8 cellular contexts compared by ENCODE assay signal in the genomic region with DNA sequence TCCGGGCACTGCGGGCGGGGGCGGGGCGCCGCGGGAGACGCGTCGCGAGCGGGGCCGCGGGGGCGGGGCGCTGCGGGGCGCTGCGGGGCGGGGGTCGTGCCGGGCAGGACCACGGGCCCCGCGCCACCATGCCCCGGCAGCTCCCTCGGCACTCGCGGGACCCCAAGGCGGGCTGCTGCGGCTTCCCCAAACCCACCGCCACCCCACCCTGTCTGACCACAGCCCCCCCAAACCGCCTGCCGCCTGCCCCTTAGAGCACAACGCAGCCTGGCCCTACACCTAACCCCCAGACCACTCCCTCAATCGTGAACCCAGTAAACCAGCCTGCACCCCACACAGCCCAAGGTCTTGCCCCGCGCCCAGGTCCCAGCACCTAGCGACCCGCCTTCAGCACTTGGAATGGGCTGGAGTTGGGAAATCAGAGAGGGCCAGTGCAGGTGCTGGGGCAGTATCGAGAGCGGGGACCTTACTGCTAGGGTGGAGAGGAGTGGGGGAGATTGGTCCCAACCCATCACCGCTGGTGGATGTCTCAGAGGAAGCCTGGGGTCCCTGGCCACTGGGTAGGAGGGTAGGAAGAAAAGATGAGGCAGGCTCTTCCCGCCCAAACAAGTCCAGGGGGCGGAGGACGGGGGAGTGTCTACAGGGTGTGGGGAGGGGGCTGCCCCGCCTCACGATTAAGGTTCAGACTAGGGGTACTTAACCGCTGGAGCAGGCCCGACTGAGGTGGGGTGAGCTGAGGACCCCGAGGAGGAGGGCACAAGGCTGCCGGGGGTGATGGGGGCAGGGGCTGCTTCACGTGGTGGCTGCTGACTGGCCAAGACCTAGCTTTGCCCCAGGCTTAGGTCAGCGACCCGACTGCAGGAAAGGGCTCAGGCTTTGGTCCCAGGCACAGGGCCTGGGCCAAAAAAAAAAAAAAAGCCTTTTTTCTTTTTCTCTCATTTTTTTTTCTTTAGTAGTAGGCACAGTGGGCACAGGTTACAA. TPM values are rescaled to one million over a fixed set of nuclear protein-coding genes. Genes with fewer than 3 reads are reported as not detected.
DNase-seq lines count a peak whose midpoint lies in the region; ATAC-seq and TF ChIP-seq lines count a peak whose summit lies in the region.

No MANE protein-coding gene starts in this region.

- in situ Hi-C loops in transverse colon (cut with MboI; ENCODE audit: low pct_ligation_motif_present in 1 of 4, low pct_unique_long_range_greater_than_20kb in 1 of 4, low sequenced_read_pairs in 3 of 4), result no loop called here

- H3K4me2 ChIP-seq in OCI-LY1 (ENCODE audit: low read length), result peak overlapping the region; percentile 90

- H3K4me3 ChIP-seq in OCI-LY1 (ENCODE audit: low read depth, low read length, poor library complexity, severe bottlenecking), result peak overlapping the region; percentile 99
- peak overlapping the region; percentile 60 to 100 (median 76) for H3K4me3 ChIP-seq in transverse colon

- no peak for TF ChIP-seq EP300 in transverse colon (IDR thresholded peaks at IDR 0.05; ENCODE audit: low read depth)

- H2AFZ ChIP-seq in OCI-LY1 (ENCODE audit: low read length), result no peak overlapping the region

- H3K9me3 ChIP-seq in OCI-LY1 (ENCODE audit: low read length) (no peaks in the 10 kb centered on the region), transverse colon (no peaks in the 10 kb centered on the region)

- H3K27me3 ChIP-seq in OCI-LY1 (ENCODE audit: insufficient read depth, low read length) (no peaks in the 10 kb centered on the region), transverse colon (no peaks in the 10 kb centered on the region)

- TF ChIP-seq CTCF in OCI-LY1 (IDR thresholded peaks at IDR 0.05; ENCODE audit: low read length), result no peak
- no peak for TF ChIP-seq CTCF in transverse colon (IDR thresholded peaks at IDR 0.05)

- H3K36me3 ChIP-seq in OCI-LY1 (ENCODE audit: insufficient read depth, low read length) (peaks cover 24% of the 10 kb centered on the region), transverse colon (peaks cover 0 to 3% (median 0%) of the 10 kb centered on the region in 4 donors)

- DNase-seq in NCI-H748 (lab: John Stamatoyannopoulos, UW; ENCODE audit: unreplicated experiment) (peak; percentile 58), NCI-H748 treated with DMSO at 0.1 percent for 48 hours (lab: John Stamatoyannopoulos, UW) (no peak), medulla oblongata (ENCODE audit: extremely low spot score) (peak; percentile 30), transverse colon (peak; percentile 45), NCI-H2107 (lab: John Stamatoyannopoulos, UW) (no peak)

- no peak for ATAC-seq in GM21390 (IDR thresholded peaks at IDR 0.05; ENCODE audit: unreplicated experiment)

- peaks cover 9% of the 10 kb centered on the region; the same call in 1 of the 2 replicates for H3K79me2 ChIP-seq in OCI-LY1 (ENCODE audit: insufficient read depth, low read length)

- no peaks in the 10 kb centered on the region for H4K20me1 ChIP-seq in OCI-LY1 (ENCODE audit: insufficient read depth, low read length)

- WGBS in transverse colon (ENCODE audit: low coverage in 1 of 2), 2 donors, result 46% methylated on average over 18 of the region's 55 CpGs; no CpG with 5 or more reads in 1 of the 2 donors

- intact Hi-C loops in transverse colon (cut with DNase I; ENCODE audit: low total_unique reads), result no loop called here

- no peaks in the 10 kb centered on the region for H3F3A ChIP-seq in OCI-LY1 (ENCODE audit: insufficient read depth, low read length)

- peak overlapping the region; percentile 92 for H3K27ac ChIP-seq in OCI-LY1 (ENCODE audit: low read depth, low read length, poor library complexity, severe bottlenecking)
- peak overlapping the region; percentile 99 for H3K27ac ChIP-seq in cingulate gyrus (ENCODE audit: low read depth, low read length)
- peak overlapping the region; percentile 93 to 100 (median 97) for H3K27ac ChIP-seq in transverse colon

- peak overlapping the region; percentile 99 for H3K9ac ChIP-seq in OCI-LY1 (ENCODE audit: low read length)

- no peak for TF ChIP-seq POLR2A in transverse colon (IDR thresholded peaks at IDR 0.05)

- H3K4me1 ChIP-seq in OCI-LY1 (ENCODE audit: insufficient read depth, low read length, severe bottlenecking) (peaks cover 46% of the 10 kb centered on the region), transverse colon (peaks cover 33 to 53% (median 41%) of the 10 kb centered on the region in 4 donors)

- no peaks in the 10 kb centered on the region for H3K9me2 ChIP-seq in OCI-LY1 (ENCODE audit: low read depth, low read length)

RNA-seq across cellular contexts. Expression of a gene that starts 0.5 kb away (rescaled TPM):
- total RNA-seq in transverse colon, result 10 to 100 TPM; 20.9 to 49.4 (median 30.1) TPM

RNA-seq across cellular contexts. Expression of a gene that starts 11.1 kb away (rescaled TPM):
- total RNA-seq in transverse colon, result 100 to 1,000 TPM in 2 of 4 donors, 10 to 100 TPM in 2; 55.9 to 211 (median 109) TPM

RNA-seq across cellular contexts. Expression of a gene that starts 12.9 kb away (rescaled TPM):
- total RNA-seq in transverse colon, result 10 to 100 TPM in 2 of 4 donors, 1 to 10 TPM in 2; 1.5 to 74.6 (median 18.3) TPM

RNA-seq across cellular contexts. Expression of a gene that starts 26.7 kb away (rescaled TPM):
- total RNA-seq in transverse colon, result 10 to 100 TPM in 3 of 4 donors, 1 to 10 TPM in 1; 3.2 to 17.1 (median 12.7) TPM

RNA-seq across cellular contexts. Expression of a gene that starts 39.4 kb away (rescaled TPM):
- not detected for total RNA-seq in transverse colon

Comparison
In these comparisons a context has a peak if more than half of its experiments do, and no peak if none do; other contexts are left out.
1. DNase-seq: peak in NCI-H748 (single experiment), medulla oblongata (single experiment) and transverse colon (single experiment); none in NCI-H748 treated with DMSO at 0.1 percent for 48 hours (single experiment) and NCI-H2107 (single experiment).
2. Peak in every context shown above with its lines, with median percentiles within 50 percentile points of each other: H3K27ac ChIP-seq.